Comparison of ENCODE assay signal across 2 cellular contexts in the genomic region with DNA sequence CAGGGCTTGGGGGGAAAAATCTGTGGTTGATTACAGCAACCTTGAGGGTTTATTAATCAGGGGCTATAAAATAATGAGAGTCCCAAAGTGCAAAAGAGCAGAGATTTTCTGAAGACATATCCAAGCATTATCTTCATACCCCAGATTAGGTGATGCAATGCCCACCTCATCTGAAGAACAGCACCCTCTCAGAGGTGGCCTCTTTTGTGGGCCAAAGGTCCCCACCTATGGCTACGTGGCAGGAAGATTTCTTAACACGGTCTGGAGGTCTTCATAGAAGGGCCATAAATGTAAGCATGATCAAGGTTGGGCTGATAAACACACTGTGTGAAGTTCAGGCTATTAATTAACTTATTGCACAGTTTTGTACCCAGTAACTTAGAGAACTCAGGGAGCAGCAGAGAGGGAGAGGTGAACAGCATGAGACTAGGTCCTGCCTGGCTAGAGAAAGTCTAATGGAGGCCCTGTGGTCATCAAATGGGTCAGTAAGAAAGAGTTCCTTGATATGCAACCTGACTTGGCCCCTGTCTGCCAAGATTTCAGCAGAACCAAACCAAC.
TF ChIP-seq lines count a peak whose summit lies in the region.

No MANE protein-coding gene starts in this region.

TF ChIP-seq in GM23338, 12 proteins besides CTCF, POLR2A, EP300 and RAD21 (continues in another document):
- TF ChIP-seq JUNB (IDR thresholded peaks at IDR 0.05; ENCODE audit: unreplicated experiment) (no peak), CREB1 (CRISPR knock-in tag; IDR thresholded peaks at IDR 0.05; ENCODE audit: low read depth) (no peak), STAT1 (IDR thresholded peaks at IDR 0.05; ENCODE audit: unreplicated experiment) (no peak), EZH2 (IDR thresholded peaks at IDR 0.05; ENCODE audit: low read depth, unreplicated experiment) (no peak), ZNF331 (CRISPR knock-in tag; IDR thresholded peaks at IDR 0.05; ENCODE audit: low read depth) (no peak), NANOG (IDR thresholded peaks at IDR 0.05; ENCODE audit: borderline replicate concordance) (no peak)
- TF ChIP-seq, protein P1, sequence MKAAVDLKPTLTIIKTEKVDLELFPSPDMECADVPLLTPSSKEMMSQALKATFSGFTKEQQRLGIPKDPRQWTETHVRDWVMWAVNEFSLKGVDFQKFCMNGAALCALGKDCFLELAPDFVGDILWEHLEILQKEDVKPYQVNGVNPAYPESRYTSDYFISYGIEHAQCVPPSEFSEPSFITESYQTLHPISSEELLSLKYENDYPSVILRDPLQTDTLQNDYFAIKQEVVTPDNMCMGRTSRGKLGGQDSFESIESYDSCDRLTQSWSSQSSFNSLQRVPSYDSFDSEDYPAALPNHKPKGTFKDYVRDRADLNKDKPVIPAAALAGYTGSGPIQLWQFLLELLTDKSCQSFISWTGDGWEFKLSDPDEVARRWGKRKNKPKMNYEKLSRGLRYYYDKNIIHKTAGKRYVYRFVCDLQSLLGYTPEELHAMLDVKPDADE (IDR thresholded peaks at IDR 0.05), result no peak
- TF ChIP-seq, protein P2, sequence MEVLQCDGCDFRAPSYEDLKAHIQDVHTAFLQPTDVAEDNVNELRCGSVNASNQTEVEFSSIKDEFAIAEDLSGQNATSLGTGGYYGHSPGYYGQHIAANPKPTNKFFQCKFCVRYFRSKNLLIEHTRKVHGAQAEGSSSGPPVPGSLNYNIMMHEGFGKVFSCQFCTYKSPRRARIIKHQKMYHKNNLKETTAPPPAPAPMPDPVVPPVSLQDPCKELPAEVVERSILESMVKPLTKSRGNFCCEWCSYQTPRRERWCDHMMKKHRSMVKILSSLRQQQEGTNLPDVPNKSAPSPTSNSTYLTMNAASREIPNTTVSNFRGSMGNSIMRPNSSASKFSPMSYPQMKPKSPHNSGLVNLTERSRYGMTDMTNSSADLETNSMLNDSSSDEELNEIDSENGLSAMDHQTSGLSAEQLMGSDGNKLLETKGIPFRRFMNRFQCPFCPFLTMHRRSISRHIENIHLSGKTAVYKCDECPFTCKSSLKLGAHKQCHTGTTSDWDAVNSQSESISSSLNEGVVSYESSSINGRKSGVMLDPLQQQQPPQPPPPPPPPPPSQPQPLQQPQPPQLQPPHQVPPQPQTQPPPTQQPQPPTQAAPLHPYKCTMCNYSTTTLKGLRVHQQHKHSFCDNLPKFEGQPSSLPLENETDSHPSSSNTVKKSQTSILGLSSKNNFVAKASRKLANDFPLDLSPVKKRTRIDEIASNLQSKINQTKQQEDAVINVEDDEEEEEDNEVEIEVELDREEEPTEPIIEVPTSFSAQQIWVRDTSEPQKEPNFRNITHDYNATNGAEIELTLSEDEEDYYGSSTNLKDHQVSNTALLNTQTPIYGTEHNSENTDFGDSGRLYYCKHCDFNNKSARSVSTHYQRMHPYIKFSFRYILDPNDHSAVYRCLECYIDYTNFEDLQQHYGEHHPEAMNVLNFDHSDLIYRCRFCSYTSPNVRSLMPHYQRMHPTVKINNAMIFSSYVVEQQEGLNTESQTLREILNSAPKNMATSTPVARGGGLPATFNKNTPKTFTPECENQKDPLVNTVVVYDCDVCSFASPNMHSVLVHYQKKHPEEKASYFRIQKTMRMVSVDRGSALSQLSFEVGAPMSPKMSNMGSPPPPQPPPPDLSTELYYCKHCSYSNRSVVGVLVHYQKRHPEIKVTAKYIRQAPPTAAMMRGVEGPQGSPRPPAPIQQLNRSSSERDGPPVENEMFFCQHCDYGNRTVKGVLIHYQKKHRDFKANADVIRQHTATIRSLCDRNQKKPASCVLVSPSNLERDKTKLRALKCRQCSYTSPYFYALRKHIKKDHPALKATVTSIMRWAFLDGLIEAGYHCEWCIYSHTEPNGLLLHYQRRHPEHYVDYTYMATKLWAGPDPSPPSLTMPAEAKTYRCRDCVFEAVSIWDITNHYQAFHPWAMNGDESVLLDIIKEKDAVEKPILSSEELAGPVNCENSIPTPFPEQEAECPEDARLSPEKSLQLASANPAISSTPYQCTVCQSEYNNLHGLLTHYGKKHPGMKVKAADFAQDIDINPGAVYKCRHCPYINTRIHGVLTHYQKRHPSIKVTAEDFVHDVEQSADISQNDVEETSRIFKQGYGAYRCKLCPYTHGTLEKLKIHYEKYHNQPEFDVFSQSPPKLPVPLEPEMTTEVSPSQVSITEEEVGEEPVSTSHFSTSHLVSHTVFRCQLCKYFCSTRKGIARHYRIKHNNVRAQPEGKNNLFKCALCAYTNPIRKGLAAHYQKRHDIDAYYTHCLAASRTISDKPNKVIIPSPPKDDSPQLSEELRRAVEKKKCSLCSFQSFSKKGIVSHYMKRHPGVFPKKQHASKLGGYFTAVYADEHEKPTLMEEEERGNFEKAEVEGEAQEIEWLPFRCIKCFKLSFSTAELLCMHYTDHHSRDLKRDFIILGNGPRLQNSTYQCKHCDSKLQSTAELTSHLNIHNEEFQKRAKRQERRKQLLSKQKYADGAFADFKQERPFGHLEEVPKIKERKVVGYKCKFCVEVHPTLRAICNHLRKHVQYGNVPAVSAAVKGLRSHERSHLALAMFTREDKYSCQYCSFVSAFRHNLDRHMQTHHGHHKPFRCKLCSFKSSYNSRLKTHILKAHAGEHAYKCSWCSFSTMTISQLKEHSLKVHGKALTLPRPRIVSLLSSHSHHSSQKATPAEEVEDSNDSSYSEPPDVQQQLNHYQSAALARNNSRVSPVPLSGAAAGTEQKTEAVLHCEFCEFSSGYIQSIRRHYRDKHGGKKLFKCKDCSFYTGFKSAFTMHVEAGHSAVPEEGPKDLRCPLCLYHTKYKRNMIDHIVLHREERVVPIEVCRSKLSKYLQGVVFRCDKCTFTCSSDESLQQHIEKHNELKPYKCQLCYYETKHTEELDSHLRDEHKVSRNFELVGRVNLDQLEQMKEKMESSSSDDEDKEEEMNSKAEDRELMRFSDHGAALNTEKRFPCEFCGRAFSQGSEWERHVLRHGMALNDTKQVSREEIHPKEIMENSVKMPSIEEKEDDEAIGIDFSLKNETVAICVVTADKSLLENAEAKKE (CRISPR knock-in tag; IDR thresholded peaks at IDR 0.05), result no peak
- TF ChIP-seq, protein P3, sequence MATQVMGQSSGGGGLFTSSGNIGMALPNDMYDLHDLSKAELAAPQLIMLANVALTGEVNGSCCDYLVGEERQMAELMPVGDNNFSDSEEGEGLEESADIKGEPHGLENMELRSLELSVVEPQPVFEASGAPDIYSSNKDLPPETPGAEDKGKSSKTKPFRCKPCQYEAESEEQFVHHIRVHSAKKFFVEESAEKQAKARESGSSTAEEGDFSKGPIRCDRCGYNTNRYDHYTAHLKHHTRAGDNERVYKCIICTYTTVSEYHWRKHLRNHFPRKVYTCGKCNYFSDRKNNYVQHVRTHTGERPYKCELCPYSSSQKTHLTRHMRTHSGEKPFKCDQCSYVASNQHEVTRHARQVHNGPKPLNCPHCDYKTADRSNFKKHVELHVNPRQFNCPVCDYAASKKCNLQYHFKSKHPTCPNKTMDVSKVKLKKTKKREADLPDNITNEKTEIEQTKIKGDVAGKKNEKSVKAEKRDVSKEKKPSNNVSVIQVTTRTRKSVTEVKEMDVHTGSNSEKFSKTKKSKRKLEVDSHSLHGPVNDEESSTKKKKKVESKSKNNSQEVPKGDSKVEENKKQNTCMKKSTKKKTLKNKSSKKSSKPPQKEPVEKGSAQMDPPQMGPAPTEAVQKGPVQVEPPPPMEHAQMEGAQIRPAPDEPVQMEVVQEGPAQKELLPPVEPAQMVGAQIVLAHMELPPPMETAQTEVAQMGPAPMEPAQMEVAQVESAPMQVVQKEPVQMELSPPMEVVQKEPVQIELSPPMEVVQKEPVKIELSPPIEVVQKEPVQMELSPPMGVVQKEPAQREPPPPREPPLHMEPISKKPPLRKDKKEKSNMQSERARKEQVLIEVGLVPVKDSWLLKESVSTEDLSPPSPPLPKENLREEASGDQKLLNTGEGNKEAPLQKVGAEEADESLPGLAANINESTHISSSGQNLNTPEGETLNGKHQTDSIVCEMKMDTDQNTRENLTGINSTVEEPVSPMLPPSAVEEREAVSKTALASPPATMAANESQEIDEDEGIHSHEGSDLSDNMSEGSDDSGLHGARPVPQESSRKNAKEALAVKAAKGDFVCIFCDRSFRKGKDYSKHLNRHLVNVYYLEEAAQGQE (IDR thresholded peaks at IDR 0.05; ENCODE audit: unreplicated experiment), result no peak

TF ChIP-seq in HepG2, 621 proteins besides CTCF, POLR2A, EP300 and RAD21 (continues in another document):
- TF ChIP-seq SOX6 (IDR thresholded peaks at IDR 0.05) (no peak), SOX6 (CRISPR knock-in tag; IDR thresholded peaks at IDR 0.05) (0 out of 2 replicates have a peak, but pooled peaks have one; percentile 12), ZNF24 (IDR thresholded peaks at IDR 0.05) (no peak), CREM (IDR thresholded peaks at IDR 0.05) (no peak), CREM (CRISPR knock-in tag; IDR thresholded peaks at IDR 0.05) (no peak), RFX5 (IDR thresholded peaks at IDR 0.05; ENCODE audit: low read depth, low read length) (no peak), PRMT3 (CRISPR knock-in tag; IDR thresholded peaks at IDR 0.05; ENCODE audit: borderline replicate concordance, low read depth) (no peak), MAX (IDR thresholded peaks at IDR 0.05) (no peak), HMGXB3 (CRISPR knock-in tag; IDR thresholded peaks at IDR 0.05; ENCODE audit: borderline replicate concordance) (no peak), CSRNP1 (CRISPR knock-in tag; IDR thresholded peaks at IDR 0.05) (no peak), CEBPB (IDR thresholded peaks at IDR 0.05; ENCODE audit: borderline replicate concordance, low read depth, low read length) (peak; percentile 49; the same call in 1 of the 2 replicates), RARA (CRISPR knock-in tag; IDR thresholded peaks at IDR 0.05) (peak; percentile 10; the same call in 1 of the 2 replicates), SNAPC2 (CRISPR knock-in tag; IDR thresholded peaks at IDR 0.05) (no peak), SALL1 (CRISPR knock-in tag; IDR thresholded peaks at IDR 0.05) (peak; percentile 44; the same call in 1 of the 2 replicates), PAXIP1 (CRISPR knock-in tag; conservative IDR thresholded peaks at IDR 0.05) (0 out of 2 replicates have a peak, but pooled peaks have one; percentile 29), NR2F6 (IDR thresholded peaks at IDR 0.05) (peak; percentile 11; the same call in 1 of the 2 replicates), NR2F6 (CRISPR knock-in tag; IDR thresholded peaks at IDR 0.05) (no peak), PPARG (CRISPR knock-in tag; conservative IDR thresholded peaks at IDR 0.05) (peak; percentile 57; the same call in 1 of the 2 replicates), CEBPG (CRISPR knock-in tag; IDR thresholded peaks at IDR 0.05) (peak; percentile 39; the same call in 1 of the 2 replicates)
